Comparison of ENCODE assay signal across 8 cellular contexts in the genomic region with DNA sequence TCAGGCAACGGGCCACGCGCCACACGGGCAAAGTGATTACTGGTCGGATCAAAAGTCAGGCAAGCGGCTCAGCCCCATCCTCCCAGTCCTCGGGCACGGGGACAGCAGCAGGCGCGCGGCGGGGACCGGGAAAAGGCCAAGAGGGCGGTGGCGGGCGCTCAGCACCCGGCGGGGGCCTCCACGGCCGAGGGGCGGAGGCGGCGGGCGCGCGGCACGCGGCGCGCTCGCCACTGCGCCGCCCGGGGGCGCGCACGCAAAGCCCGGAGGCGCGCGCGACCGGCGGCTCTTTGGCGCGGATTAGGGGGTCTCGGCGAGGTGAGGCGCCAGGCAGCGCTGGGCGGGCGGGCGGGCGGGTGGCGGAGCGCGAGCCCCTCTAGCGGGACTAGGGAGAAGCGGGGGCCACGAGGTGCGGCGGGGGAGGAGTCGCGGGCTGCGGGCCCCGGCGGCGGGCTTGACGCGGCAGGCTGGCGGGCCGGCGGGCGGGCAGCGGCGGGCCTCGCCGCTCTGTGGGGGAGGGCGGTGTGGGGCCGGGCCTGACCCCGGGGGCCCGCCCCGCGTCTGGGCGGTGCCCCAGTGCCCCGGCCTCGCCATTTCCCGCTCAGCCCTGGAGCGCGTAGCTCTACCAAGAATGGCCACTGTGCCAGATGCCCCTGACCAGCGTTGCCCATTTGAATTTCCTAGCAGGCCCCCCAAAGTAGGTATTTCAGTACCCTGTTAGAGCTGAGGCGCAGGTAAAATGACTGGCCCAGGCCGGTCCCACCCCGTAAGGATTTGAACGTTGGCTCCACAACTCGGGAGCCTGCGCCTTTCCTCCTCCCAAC. TPM values are rescaled to one million over a fixed set of nuclear protein-coding genes. Genes with fewer than 3 reads are reported as not detected.
A peak's percentile ranks its signal among the peaks of the same experiment; 100 is the strongest.
DNase-seq lines count a peak whose midpoint lies in the region; ATAC-seq and TF ChIP-seq lines count a peak whose summit lies in the region.

A gene (minus strand): TSS at position 202 of the 821 bp plus-strand sequence. CDS start 537 bp downstream, outside the sequence.
A gene with protein sequence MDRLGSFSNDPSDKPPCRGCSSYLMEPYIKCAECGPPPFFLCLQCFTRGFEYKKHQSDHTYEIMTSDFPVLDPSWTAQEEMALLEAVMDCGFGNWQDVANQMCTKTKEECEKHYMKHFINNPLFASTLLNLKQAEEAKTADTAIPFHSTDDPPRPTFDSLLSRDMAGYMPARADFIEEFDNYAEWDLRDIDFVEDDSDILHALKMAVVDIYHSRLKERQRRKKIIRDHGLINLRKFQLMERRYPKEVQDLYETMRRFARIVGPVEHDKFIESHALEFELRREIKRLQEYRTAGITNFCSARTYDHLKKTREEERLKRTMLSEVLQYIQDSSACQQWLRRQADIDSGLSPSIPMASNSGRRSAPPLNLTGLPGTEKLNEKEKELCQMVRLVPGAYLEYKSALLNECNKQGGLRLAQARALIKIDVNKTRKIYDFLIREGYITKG (plus strand): TSS at position 252 of the 821 bp plus-strand sequence. CDS start 4,480 bp downstream, outside the sequence.

- H3K79me2 ChIP-seq in OCI-LY3 (ENCODE audit: low read length): peaks cover 48% of the 10 kb centered on the region

- H3K9me3 ChIP-seq in OCI-LY3 (ENCODE audit: insufficient read depth, low read length): no peaks in the 10 kb centered on the region
- no peaks in the 10 kb centered on the region for H3K9me3 ChIP-seq in mucosa of rectum (ENCODE audit: control insufficient read depth in 2 of 2, low read length in 2 of 2)

- H3K27me3 ChIP-seq in OCI-LY3 (ENCODE audit: low read depth, low read length): no peaks in the 10 kb centered on the region
- H3K27me3 ChIP-seq in mucosa of rectum (ENCODE audit: control insufficient read depth in 2 of 2, insufficient read depth in 2 of 2, low read length in 2 of 2): no peaks in the 10 kb centered on the region

- no peaks in the 10 kb centered on the region for H4K20me1 ChIP-seq in OCI-LY3 (ENCODE audit: insufficient read depth, low read length)

- peak within 1 kb of the TSS; percentile 98 for H3K9ac ChIP-seq in OCI-LY3 (ENCODE audit: low read length)
- H3K9ac ChIP-seq in mucosa of rectum (ENCODE audit: low read depth in 1 of 2, low read length in 2 of 2): peak within 1 kb of the TSS; percentile 90 to 91

- no peak for TF ChIP-seq CTCF in OCI-LY3 (IDR thresholded peaks at IDR 0.05; ENCODE audit: low read depth, low read length)
- TF ChIP-seq CTCF in epithelial cell of proximal tubule (conservative IDR thresholded peaks at IDR 0.05; ENCODE audit: low read depth, low read length): no peak

- DNase-seq in COLO829 (ENCODE audit: low spot score): peak; percentile 79
- DNase-seq in HT1080 (ENCODE audit: low read depth): peak; percentile 74
- DNase-seq in activated T-cell treated with anti-CD3 and anti-CD28 coated beads for 24 hours (ENCODE audit: low read depth): peak; percentile 75
- DNase-seq in epithelial cell of proximal tubule (ENCODE audit: low read depth): no peak
- peak; percentile 23 to 57 for DNase-seq in stimulated activated CD8-positive, alpha-beta memory T cell treated with anti-CD3 and anti-CD28 coated beads, Interleukin-4, amount 100 ng/mL, for 4 hours (ENCODE audit: low read depth in 2 of 2, low spot score in 1 of 2)

- ATAC-seq in GM21360 (IDR thresholded peaks at IDR 0.05; ENCODE audit: unreplicated experiment): peak; percentile 69

- H2AFZ ChIP-seq in OCI-LY3 (ENCODE audit: low read depth, low read length): peak within 1 kb of the TSS; percentile 93

- peaks cover 10% of the 10 kb centered on the region for H3K36me3 ChIP-seq in OCI-LY3 (replicated peaks; ENCODE audit: low read depth, low read length)
- peaks cover 3% of the 10 kb centered on the region in 2 donors for H3K36me3 ChIP-seq in mucosa of rectum (ENCODE audit: control insufficient read depth in 2 of 2, insufficient read depth in 2 of 2, low read length in 2 of 2)

- H3K4me1 ChIP-seq in OCI-LY3 (ENCODE audit: low read length) (peaks cover 22% of the 10 kb centered on the region), mucosa of rectum (ENCODE audit: control insufficient read depth in 2 of 2, insufficient read depth in 2 of 2, low read length in 2 of 2) (peaks cover 9 to 15% of the 10 kb centered on the region in 2 donors)

- peak within 1 kb of the TSS; percentile 86 for H3K4me2 ChIP-seq in OCI-LY3 (ENCODE audit: low read length)

- H3K4me3 ChIP-seq in OCI-LY3 (ENCODE audit: low read length) (peak within 1 kb of the TSS; percentile 97), epithelial cell of proximal tubule (ENCODE audit: low read depth, low read length) (peak within 1 kb of the TSS; percentile 90), mucosa of rectum (ENCODE audit: low read length in 2 of 2) (peak within 1 kb of the TSS; percentile 94 to 96)

- H3K27ac ChIP-seq in OCI-LY3 (ENCODE audit: low read length) (peak within 1 kb of the TSS; percentile 68), mucosa of rectum (ENCODE audit: low read depth in 2 of 2, low read length in 2 of 2) (peak within 1 kb of the TSS; percentile 94 to 95)

RNA-seq across cellular contexts. Expression of the first gene that starts in this region (rescaled TPM):
- 30.4 and 43.6 TPM in 2 replicates for total RNA-seq in HT1080 (2014; rRNA removed; shearing (Covaris generic))
- polyA plus RNA-seq in HT1080 (2015; cell fraction: cytosol; rRNA removed): 20.7 and 22.7 TPM in 2 replicates
- 62.3 and 65.0 TPM in 2 replicates for polyA plus RNA-seq in HT1080 (2015; cell fraction: nucleus; rRNA removed)
- 26.4 and 45.4 TPM in 2 replicates for total RNA-seq in epithelial cell of proximal tubule

RNA-seq across cellular contexts. Expression of the second gene that starts in this region (rescaled TPM):
- 26.7 and 28.8 TPM in 2 replicates for total RNA-seq in HT1080 (2014; rRNA removed; shearing (Covaris generic))
- 13.4 and 13.8 TPM in 2 replicates for polyA plus RNA-seq in HT1080 (2015; cell fraction: cytosol; rRNA removed)
- polyA plus RNA-seq in HT1080 (2015; cell fraction: nucleus; rRNA removed): 33.2 and 38.0 TPM in 2 replicates
- 10.4 and 14.0 TPM in 2 replicates for total RNA-seq in epithelial cell of proximal tubule
